Comparison of ENCODE assay signal across 10 cellular contexts in genomic region chr1:154759196-154759595, GRCh38.
DNase-seq lines count a peak whose midpoint lies in the region; ATAC-seq and TF ChIP-seq lines count a peak whose summit lies in the region.
"Had no signal": no experiment of that assay in that cellular context is flagged by ENCODE, and none has a peak within 500 bp of the region (broad histone marks: within the 10 kb centered on the region; RNA-seq: fewer than 3 reads in every experiment).

No MANE protein-coding gene starts in this region.

- CTCF ChIA-PET in CD4-positive, alpha-beta T cell (lab: Charles Lee), result interaction anchor here (1.3 to 2.6 kb wide), 3 partner anchors 32 to 107 kb away, joined by 3 to 18 read pairs (median 3); no protein-coding TSS in a partner anchor
- CTCF ChIA-PET in activated CD4-positive, alpha-beta memory T cell treated with anti-CD3 and anti-CD28 coated beads, Interleukin-2, amount 10 ng/mL, durations not matched to agents 7 days and 5 days (lab: Charles Lee), result interaction anchor here (0.6 to 3.0 kb wide), 4 partner anchors 9 to 477 kb away, joined by 3 to 17 read pairs (median 8); no protein-coding TSS in a partner anchor
- CTCF ChIA-PET in A673 (lab: Charles Lee), result no interaction called here

- peaks cover 53% of the 10 kb centered on the region for H3K4me1 Mint-ChIP-seq in CD4-positive, alpha-beta T cell (ENCODE audit: low read depth)
- peaks cover 36% of the 10 kb centered on the region for H3K4me1 Mint-ChIP-seq in activated CD4-positive, alpha-beta memory T cell treated with anti-CD3 and anti-CD28 coated beads, Interleukin-2, amount 10 ng/mL, durations not matched to agents 7 days and 5 days
- H3K4me1 Mint-ChIP-seq in activated naive CD8-positive, alpha-beta T cell treated with anti-CD3 and anti-CD28 coated beads, Interleukin-2, amount 50 U/mL, for 24 hours, result peaks cover 62% of the 10 kb centered on the region

- BruUV-seq in A673 (replicated peaks; lab: Mats Ljungman, UMichigan), result no TSS peak

- H3K27me3 ChIP-seq in CD4-positive, alpha-beta T cell (ENCODE audit: control insufficient read depth, insufficient read depth, low read length), result no peaks in the 10 kb centered on the region
- H3K27me3 ChIP-seq in A673 (replicated peaks; ENCODE audit: insufficient read depth, low read depth, low read length, poor library complexity), result peaks cover 26% of the 10 kb centered on the region

- no peaks in the 10 kb centered on the region for H3K27me3 Mint-ChIP-seq in CD4-positive, alpha-beta T cell
- peaks cover 38% of the 10 kb centered on the region for H3K27me3 Mint-ChIP-seq in activated CD4-positive, alpha-beta memory T cell treated with anti-CD3 and anti-CD28 coated beads, Interleukin-2, amount 10 ng/mL, durations not matched to agents 7 days and 5 days
- peaks cover 8% of the 10 kb centered on the region for H3K27me3 Mint-ChIP-seq in activated naive CD8-positive, alpha-beta T cell treated with anti-CD3 and anti-CD28 coated beads, Interleukin-2, amount 50 U/mL, for 24 hours

- peak in 7 of 10 experiments; percentile 14 to 57 (median 29) for DNase-seq in CD4-positive, alpha-beta T cell
- DNase-seq in activated CD4-positive, alpha-beta memory T cell treated with anti-CD3 and anti-CD28 coated beads, Interleukin-2, amount 10 ng/mL, durations not matched to agents 7 days and 5 days, result peak; percentile 64
- DNase-seq in activated naive CD8-positive, alpha-beta T cell treated with anti-CD3 and anti-CD28 coated beads, Interleukin-2, amount 50 U/mL, for 24 hours, result peak; percentile 77
- DNase-seq in stimulated activated CD4-positive, alpha-beta T cell treated with anti-CD3 and anti-CD28 coated beads, Interleukin-4, amount 100 ng/mL, for 24 hours, result peak; percentile 68
- DNase-seq in A673 (ENCODE audit: low spot score) (no peak), posterior cingulate gyrus (no peak), DMS 273 (lab: John Stamatoyannopoulos, UW; ENCODE audit: unreplicated experiment) (no peak), NOMO-1 treated with dmso at 0.1 percent for 144 hours (lab: John Stamatoyannopoulos, UW; ENCODE audit: unreplicated experiment) (no peak)
- DNase-seq: NCI-H1048 had no signal

- H3K27ac Mint-ChIP-seq in CD4-positive, alpha-beta T cell, result peak overlapping the region; percentile 30
- peak overlapping the region; percentile 20 for H3K27ac Mint-ChIP-seq in activated CD4-positive, alpha-beta memory T cell treated with anti-CD3 and anti-CD28 coated beads, Interleukin-2, amount 10 ng/mL, durations not matched to agents 7 days and 5 days
- peak overlapping the region; percentile 90 for H3K27ac Mint-ChIP-seq in activated naive CD8-positive, alpha-beta T cell treated with anti-CD3 and anti-CD28 coated beads, Interleukin-2, amount 50 U/mL, for 24 hours

- no peak overlapping the region for H3K4me3 ChIP-seq in A673 (ENCODE audit: low read depth, low read length, poor library complexity, severe bottlenecking)

- no peak for TF ChIP-seq CTCF in CD4-positive, alpha-beta T cell (IDR thresholded peaks at IDR 0.05)
- no peak for TF ChIP-seq CTCF in A673 (conservative IDR thresholded peaks at IDR 0.05; ENCODE audit: low read depth, low read length)

- POLR2A ChIA-PET in CD4-positive, alpha-beta T cell (lab: Charles Lee), result interaction anchor here (1.1 to 2.1 kb wide), 3 partner anchors 11 to 26 kb away, joined by 3 to 7 read pairs (median 3); no protein-coding TSS in a partner anchor
- POLR2A ChIA-PET in activated CD4-positive, alpha-beta memory T cell treated with anti-CD3 and anti-CD28 coated beads, Interleukin-2, amount 10 ng/mL, durations not matched to agents 7 days and 5 days (lab: Charles Lee), result interaction anchor here (1.0 to 1.1 kb wide), 2 partner anchors 11 to 14 kb away, joined by 3 read pairs; no protein-coding TSS in a partner anchor
- POLR2A ChIA-PET in A673 (lab: Charles Lee; ENCODE audit: low non-redundant PET), result no interaction called here

- H3K9me3 ChIP-seq in CD4-positive, alpha-beta T cell (ENCODE audit: control insufficient read depth, low read length), result no peaks in the 10 kb centered on the region
- H3K9me3 ChIP-seq in A673 (ENCODE audit: low read depth, low read length, poor library complexity, severe bottlenecking), result no peaks in the 10 kb centered on the region

- no peaks in the 10 kb centered on the region for H3K36me3 Mint-ChIP-seq in CD4-positive, alpha-beta T cell (ENCODE audit: low read depth)
- no peaks in the 10 kb centered on the region for H3K36me3 Mint-ChIP-seq in activated CD4-positive, alpha-beta memory T cell treated with anti-CD3 and anti-CD28 coated beads, Interleukin-2, amount 10 ng/mL, durations not matched to agents 7 days and 5 days (ENCODE audit: low read depth)
- H3K36me3 Mint-ChIP-seq in activated naive CD8-positive, alpha-beta T cell treated with anti-CD3 and anti-CD28 coated beads, Interleukin-2, amount 50 U/mL, for 24 hours (ENCODE audit: low read depth), result no peaks in the 10 kb centered on the region

- H3K4me3 Mint-ChIP-seq in CD4-positive, alpha-beta T cell, result peak overlapping the region; percentile 78
- peak overlapping the region; percentile 14 for H3K4me3 Mint-ChIP-seq in activated CD4-positive, alpha-beta memory T cell treated with anti-CD3 and anti-CD28 coated beads, Interleukin-2, amount 10 ng/mL, durations not matched to agents 7 days and 5 days
- peak overlapping the region; percentile 71 for H3K4me3 Mint-ChIP-seq in activated naive CD8-positive, alpha-beta T cell treated with anti-CD3 and anti-CD28 coated beads, Interleukin-2, amount 50 U/mL, for 24 hours

- H3K36me3 ChIP-seq in A673 (ENCODE audit: insufficient read depth, low read length, poor library complexity, severe bottlenecking), result no peaks in the 10 kb centered on the region

- no peaks in the 10 kb centered on the region for H3K9me3 Mint-ChIP-seq in CD4-positive, alpha-beta T cell
- no peaks in the 10 kb centered on the region for H3K9me3 Mint-ChIP-seq in activated CD4-positive, alpha-beta memory T cell treated with anti-CD3 and anti-CD28 coated beads, Interleukin-2, amount 10 ng/mL, durations not matched to agents 7 days and 5 days
- no peaks in the 10 kb centered on the region for H3K9me3 Mint-ChIP-seq in activated naive CD8-positive, alpha-beta T cell treated with anti-CD3 and anti-CD28 coated beads, Interleukin-2, amount 50 U/mL, for 24 hours

- no peaks in the 10 kb centered on the region for H3K4me1 ChIP-seq in A673 (ENCODE audit: insufficient read depth, low read length, poor library complexity, severe bottlenecking)

- intact Hi-C loops in CD4-positive, alpha-beta T cell (cut with DNase I, micrococcal nuclease), result no loop called here
- intact Hi-C loops in A673 (cut with micrococcal nuclease; ENCODE audit: unreplicated experiment), result no loop called here
- intact Hi-C loops in posterior cingulate gyrus (cut with DNase I), result no loop called here

- ATAC-seq in CD4-positive, alpha-beta T cell (ENCODE audit: poor library complexity), result peak; percentile 66
- ATAC-seq in activated naive CD8-positive, alpha-beta T cell treated with anti-CD3 and anti-CD28 coated beads, Interleukin-2, amount 50 U/mL, for 24 hours, result peak; percentile 82

- H3K27ac ChIP-seq in CD4-positive, alpha-beta T cell (ENCODE audit: low read depth, low read length), result no peak overlapping the region
- no peak overlapping the region for H3K27ac ChIP-seq in A673 (ENCODE audit: low read depth, low read length, poor library complexity, severe bottlenecking)
- H3K27ac ChIP-seq: HL-60 had no signal

Comparison
In these comparisons a context has a peak if more than half of its experiments do, and no peak if none do; other contexts are left out.
1. DNase-seq: peak in CD4-positive, alpha-beta T cell (7 of 10), activated CD4-positive, alpha-beta memory T cell treated with anti-CD3 and anti-CD28 coated beads, Interleukin-2, amount 10 ng/mL, durations not matched to agents 7 days and 5 days (single experiment), activated naive CD8-positive, alpha-beta T cell treated with anti-CD3 and anti-CD28 coated beads, Interleukin-2, amount 50 U/mL, for 24 hours (single experiment) and stimulated activated CD4-positive, alpha-beta T cell treated with anti-CD3 and anti-CD28 coated beads, Interleukin-4, amount 100 ng/mL, for 24 hours (single experiment); none in A673 (single experiment), posterior cingulate gyrus (0 of 10), DMS 273 (single experiment) and NOMO-1 treated with dmso at 0.1 percent for 144 hours (single experiment).
2. H3K27ac Mint-ChIP-seq: peak in every context shown above with its lines; median percentile 90 in activated naive CD8-positive, alpha-beta T cell treated with anti-CD3 and anti-CD28 coated beads, Interleukin-2, amount 50 U/mL, for 24 hours; 30 in CD4-positive, alpha-beta T cell; 20 in activated CD4-positive, alpha-beta memory T cell treated with anti-CD3 and anti-CD28 coated beads, Interleukin-2, amount 10 ng/mL, durations not matched to agents 7 days and 5 days.
3. H3K4me3 Mint-ChIP-seq: peak in every context shown above with its lines; median percentile 78 in CD4-positive, alpha-beta T cell; 71 in activated naive CD8-positive, alpha-beta T cell treated with anti-CD3 and anti-CD28 coated beads, Interleukin-2, amount 50 U/mL, for 24 hours; 14 in activated CD4-positive, alpha-beta memory T cell treated with anti-CD3 and anti-CD28 coated beads, Interleukin-2, amount 10 ng/mL, durations not matched to agents 7 days and 5 days.